15 cellular contexts compared by ENCODE assay signal in genomic region chr12:4141344-4142270, GRCh38.
DNase-seq lines count a peak whose midpoint lies in the region; ATAC-seq, FAIRE-seq and TF ChIP-seq lines count a peak whose summit lies in the region.
"Had no signal": no experiment of that assay in that cellular context is flagged by ENCODE, and none has a peak within 500 bp of the region (broad histone marks: within the 10 kb centered on the region; RNA-seq: fewer than 3 reads in every experiment).

No MANE protein-coding gene starts in this region.

- H3K4me3 ChIP-seq in heart right ventricle (no peak overlapping the region), right cardiac atrium (ENCODE audit: low read length) (no peak overlapping the region), fibroblast of mammary gland (ENCODE audit: control insufficient read depth, low read depth, low read length) (no peak overlapping the region), dorsolateral prefrontal cortex (no peak overlapping the region)

- H3K4me1 ChIP-seq in heart right ventricle (peaks cover 0 to 42% (median 0%) of the 10 kb centered on the region in 9 donors), right cardiac atrium (ENCODE audit: control insufficient read depth, insufficient read depth, low read length) (no peaks in the 10 kb centered on the region)

- WGBS in heart right ventricle, 2 donors: 65 to 70% methylated on average over 6 of the region's 6 CpGs
- WGBS in right cardiac atrium: 56% methylated on average over 6 of the region's 6 CpGs

- H3K27me3 ChIP-seq in heart right ventricle (peaks cover 0 to 8% (median 0%) of the 10 kb centered on the region in 7 donors), right cardiac atrium (ENCODE audit: control insufficient read depth, insufficient read depth) (no peaks in the 10 kb centered on the region), dorsolateral prefrontal cortex (peaks cover 0 to 3% (median 0%) of the 10 kb centered on the region in 45 donors)

- H3K36me3 ChIP-seq in heart right ventricle: no peaks in the 10 kb centered on the region

- POLR2A ChIA-PET in activated B cell treated with CpG ODN at 0.5 μM for 24 hours (lab: Charles Lee): interaction anchor here (0.7 to 7.8 kb wide), 11 partner anchors 10 to 131 kb away, joined by 3 to 291 read pairs (median 6); partner anchors contain the start of gene CCND2

- no peak for DNase-seq in heart right ventricle
- no peak for DNase-seq in right cardiac atrium
- DNase-seq in activated B cell treated with CpG ODN at 0.5 μM for 24 hours: no peak
- DNase-seq in fibroblast of mammary gland (ENCODE audit: low read depth): peak; percentile 24
- DNase-seq in urothelium cell line (ENCODE audit: low spot score): no peak
- DNase-seq in DMS153 (lab: John Stamatoyannopoulos, UW): no peak
- DNase-seq in dorsolateral prefrontal cortex: no peak
- DNase-seq in amniotic stem cell (lab: John Stamatoyannopoulos, UW): no peak
- DNase-seq: hippocampal formation; NCI-H345; posterior cingulate gyrus; stimulated activated naive CD4-positive, alpha-beta T cell; T1000 had no signal

- peak overlapping the region; percentile 99 for H3K27ac Mint-ChIP-seq in activated B cell treated with CpG ODN at 0.5 μM for 24 hours

- TF ChIP-seq CTCF in heart right ventricle (IDR thresholded peaks at IDR 0.05) (no peak), activated B cell treated with CpG ODN at 0.5 μM for 24 hours (IDR thresholded peaks at IDR 0.05) (no peak), fibroblast of mammary gland (conservative IDR thresholded peaks at IDR 0.05; ENCODE audit: control insufficient read depth, insufficient read depth, low read depth, low read length) (no peak), dorsolateral prefrontal cortex (IDR thresholded peaks at IDR 0.05 in 54 of 56, conservative IDR thresholded peaks at IDR 0.05 in 2 of 56; ENCODE audit: low read depth in 1 of 56, partially characterized antibody in 56 of 56) (no peak)

- intact Hi-C loops in heart right ventricle (cut with DNase I) (loop anchor here in 1 of 10 donors (10.0 kb wide), 1 partner anchor 133 kb away; the partner anchor contains the start of gene CCND2), right cardiac atrium (cut with DNase I) (loop anchor here in 1 of 4 donors (10.0 kb wide), 1 partner anchor 123 kb away; no protein-coding TSS in a partner anchor), activated B cell treated with CpG ODN at 0.5 μM for 24 hours (cut with micrococcal nuclease) (no loop called here), dorsolateral prefrontal cortex (cut with DNase I) (no loop called here)

- H3K4me1 Mint-ChIP-seq in activated B cell treated with CpG ODN at 0.5 μM for 24 hours: peaks cover 73% of the 10 kb centered on the region

- FAIRE-seq in urothelium cell line (lab: Jason Lieb, UNC): peak; percentile 90

- CTCF ChIA-PET in activated B cell treated with CpG ODN at 0.5 μM for 24 hours (lab: Charles Lee): interaction anchor here (1.1 to 3.5 kb wide), 5 partner anchors 26 to 135 kb away, joined by 3 to 22 read pairs (median 6); no protein-coding TSS in a partner anchor

- no peak overlapping the region for H3K4me3 Mint-ChIP-seq in activated B cell treated with CpG ODN at 0.5 μM for 24 hours

- no peaks in the 10 kb centered on the region for H3K9me3 Mint-ChIP-seq in activated B cell treated with CpG ODN at 0.5 μM for 24 hours

- no peaks in the 10 kb centered on the region for H3K27me3 Mint-ChIP-seq in activated B cell treated with CpG ODN at 0.5 μM for 24 hours

- H3K27ac ChIP-seq in heart right ventricle: peak overlapping the region in 1 of 10 donors; percentile 34
- no peak overlapping the region for H3K27ac ChIP-seq in right cardiac atrium (ENCODE audit: low read length)
- no peak overlapping the region for H3K27ac ChIP-seq in dorsolateral prefrontal cortex
- H3K27ac ChIP-seq: C4-2B had no signal

- ATAC-seq in heart right ventricle (peak in 6 of 8 donors; percentile 34 to 68 (median 38)), right cardiac atrium (no peak), activated B cell treated with CpG ODN at 0.5 μM for 24 hours (ENCODE audit: low read depth) (no peak)
- ATAC-seq: Panc1 had no signal

- H3K9me3 ChIP-seq in heart right ventricle (peaks cover 0 to 4% (median 0%) of the 10 kb centered on the region in 11 donors), right cardiac atrium (ENCODE audit: control insufficient read depth, low read length) (no peaks in the 10 kb centered on the region)

- no peaks in the 10 kb centered on the region for H3K36me3 Mint-ChIP-seq in activated B cell treated with CpG ODN at 0.5 μM for 24 hours (ENCODE audit: low read depth)

Comparison
In these comparisons a context has a peak if more than half of its experiments do, and no peak if none do; other contexts are left out.
1. ATAC-seq: peak in heart right ventricle (6 of 8); none in right cardiac atrium (0 of 2) and activated B cell treated with CpG ODN at 0.5 μM for 24 hours (single experiment).